ENCODE assay signal across 11 cellular contexts in the genomic region with DNA sequence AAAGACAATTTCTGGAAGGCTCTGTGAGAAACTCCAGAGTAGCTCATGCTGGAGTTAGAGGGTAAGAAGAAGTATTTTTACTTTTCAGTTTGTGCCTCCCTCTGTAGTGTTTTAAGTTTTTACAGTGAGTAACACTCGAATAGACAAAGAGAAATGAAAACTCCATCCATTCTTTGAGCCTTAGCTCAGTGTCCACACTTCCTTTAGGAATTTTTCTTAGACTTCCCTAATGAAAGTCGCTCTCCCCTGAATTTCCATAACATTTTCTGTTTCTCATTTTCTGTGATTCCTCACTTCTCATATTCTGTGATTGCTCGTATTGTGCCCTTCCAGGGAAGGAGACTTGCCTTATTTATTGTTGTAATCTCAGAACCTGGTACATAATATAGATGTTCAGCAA. TPM values are rescaled to one million over a fixed set of nuclear protein-coding genes. Genes with fewer than 3 reads are reported as not detected.
DNase-seq lines count a peak whose midpoint lies in the region; ATAC-seq and TF ChIP-seq lines count a peak whose summit lies in the region.
"Had no signal": no experiment of that assay in that cellular context is flagged by ENCODE, and none has a peak within 500 bp of the region (broad histone marks: within the 10 kb centered on the region; RNA-seq: fewer than 3 reads in every experiment).

No MANE protein-coding gene starts in this region.

- TF ChIP-seq POLR2A in ovary (IDR thresholded peaks at IDR 0.05), result no peak

- peaks cover 20% of the 10 kb centered on the region for H3K4me1 ChIP-seq in foreskin keratinocyte
- peaks cover 7% of the 10 kb centered on the region for H3K4me1 ChIP-seq in ovary (ENCODE audit: insufficient read depth)

- peak overlapping the region; percentile 14 for H3K27ac ChIP-seq in foreskin keratinocyte
- H3K27ac ChIP-seq in ovary, result no peak overlapping the region
- H3K27ac ChIP-seq: vagina had no signal

- H3K27me3 ChIP-seq in foreskin keratinocyte (no peaks in the 10 kb centered on the region), ovary (no peaks in the 10 kb centered on the region)
- H3K27me3 ChIP-seq: vagina had no signal

- H3K9me3 Mint-ChIP-seq in activated CD8-positive, alpha-beta T cell treated with anti-CD3 and anti-CD28 coated beads for 36 hours, result no peaks in the 10 kb centered on the region
- no peaks in the 10 kb centered on the region for H3K9me3 Mint-ChIP-seq in activated CD8-positive, alpha-beta T cell treated with anti-CD3 and anti-CD28 coated beads, Interleukin-2, amount 10 ng/mL, durations not matched to agents 7 days and 5 days (ENCODE audit: insufficient read depth)
- no peaks in the 10 kb centered on the region for H3K9me3 Mint-ChIP-seq in activated B cell treated with CpG ODN at 0.5 μM for 24 hours
- H3K9me3 Mint-ChIP-seq in stimulated activated memory B cell treated with anti-CD40 and anti-IgM and Interleukin-4, amounts not matched to agents 10 μg/mL and 1 μg/mL and 100 μg/mL, for 72 hours, result no peaks in the 10 kb centered on the region

- WGBS in ovary, 3 donors, result 46 to 62% (median 57%) methylated on average over 3 of the region's 3 CpGs

- POLR2A ChIA-PET in activated CD8-positive, alpha-beta T cell treated with anti-CD3 and anti-CD28 coated beads for 36 hours (lab: Charles Lee), result no interaction called here
- POLR2A ChIA-PET in activated CD8-positive, alpha-beta T cell treated with anti-CD3 and anti-CD28 coated beads, Interleukin-2, amount 10 ng/mL, durations not matched to agents 7 days and 5 days (lab: Charles Lee), result interaction anchor here (0.8 kb wide), 1 partner anchor 186 kb away, joined by 3 read pairs; no protein-coding TSS in a partner anchor
- POLR2A ChIA-PET in activated B cell treated with CpG ODN at 0.5 μM for 24 hours (lab: Charles Lee), result no interaction called here

- no peak overlapping the region for H3K27ac Mint-ChIP-seq in activated CD8-positive, alpha-beta T cell treated with anti-CD3 and anti-CD28 coated beads for 36 hours
- no peak overlapping the region for H3K27ac Mint-ChIP-seq in activated CD8-positive, alpha-beta T cell treated with anti-CD3 and anti-CD28 coated beads, Interleukin-2, amount 10 ng/mL, durations not matched to agents 7 days and 5 days
- H3K27ac Mint-ChIP-seq in activated B cell treated with CpG ODN at 0.5 μM for 24 hours, result no peak overlapping the region
- H3K27ac Mint-ChIP-seq in stimulated activated memory B cell treated with anti-CD40 and anti-IgM and Interleukin-4, amounts not matched to agents 10 μg/mL and 1 μg/mL and 100 μg/mL, for 72 hours, result no peak overlapping the region

- no peak for TF ChIP-seq EP300 in ovary (IDR thresholded peaks at IDR 0.05)

- intact Hi-C loops in activated CD8-positive, alpha-beta T cell treated with anti-CD3 and anti-CD28 coated beads for 36 hours (cut with micrococcal nuclease), result no loop called here
- intact Hi-C loops in activated B cell treated with CpG ODN at 0.5 μM for 24 hours (cut with micrococcal nuclease), result loop anchor here (5.0 kb wide), 1 partner anchor 1052 kb away; the partner anchor contains the start of gene EIF3J
- intact Hi-C loops in ovary (cut with DNase I), result loop anchor here in 1 of 4 donors (5.0 to 10.0 kb wide), 2 partner anchors 64 to 187 kb away; partner anchors contain the start of gene SLC30A4

- H3K4me3 ChIP-seq in ovary, result no peak overlapping the region

- peaks cover 45% of the 10 kb centered on the region for H3K4me1 Mint-ChIP-seq in activated CD8-positive, alpha-beta T cell treated with anti-CD3 and anti-CD28 coated beads for 36 hours (ENCODE audit: low read depth)
- H3K4me1 Mint-ChIP-seq in activated CD8-positive, alpha-beta T cell treated with anti-CD3 and anti-CD28 coated beads, Interleukin-2, amount 10 ng/mL, durations not matched to agents 7 days and 5 days (ENCODE audit: low read depth), result peaks cover 42% of the 10 kb centered on the region
- peaks cover 53% of the 10 kb centered on the region for H3K4me1 Mint-ChIP-seq in activated B cell treated with CpG ODN at 0.5 μM for 24 hours
- H3K4me1 Mint-ChIP-seq in stimulated activated memory B cell treated with anti-CD40 and anti-IgM and Interleukin-4, amounts not matched to agents 10 μg/mL and 1 μg/mL and 100 μg/mL, for 72 hours, result peaks cover 38% of the 10 kb centered on the region

- no peak for ATAC-seq in activated CD8-positive, alpha-beta T cell treated with anti-CD3 and anti-CD28 coated beads for 36 hours
- ATAC-seq in activated CD8-positive, alpha-beta T cell treated with anti-CD3 and anti-CD28 coated beads, Interleukin-2, amount 10 ng/mL, durations not matched to agents 7 days and 5 days, result no peak
- ATAC-seq in activated B cell treated with CpG ODN at 0.5 μM for 24 hours (ENCODE audit: low read depth) (no peak), foreskin keratinocyte (no peak), HG02642 (IDR thresholded peaks at IDR 0.05; ENCODE audit: poor library complexity, unreplicated experiment) (no peak)
- ATAC-seq in stimulated activated memory B cell treated with anti-CD40 and anti-IgM and Interleukin-4, amounts not matched to agents 10 μg/mL and 1 μg/mL and 100 μg/mL, for 72 hours, result no peak

- no peaks in the 10 kb centered on the region for H3K9me3 ChIP-seq in ovary
- H3K9me3 ChIP-seq: vagina had no signal

- H3K36me3 ChIP-seq in ovary, result no peaks in the 10 kb centered on the region

- no peak for TF ChIP-seq CTCF in activated CD8-positive, alpha-beta T cell treated with anti-CD3 and anti-CD28 coated beads for 36 hours (IDR thresholded peaks at IDR 0.05)
- TF ChIP-seq CTCF in activated B cell treated with CpG ODN at 0.5 μM for 24 hours (IDR thresholded peaks at IDR 0.05) (no peak), foreskin keratinocyte (conservative IDR thresholded peaks at IDR 0.05) (no peak), ovary (IDR thresholded peaks at IDR 0.05) (no peak)

- H3K36me3 Mint-ChIP-seq in activated CD8-positive, alpha-beta T cell treated with anti-CD3 and anti-CD28 coated beads for 36 hours (ENCODE audit: low read depth), result peaks cover 17% of the 10 kb centered on the region
- peaks cover 18% of the 10 kb centered on the region for H3K36me3 Mint-ChIP-seq in activated CD8-positive, alpha-beta T cell treated with anti-CD3 and anti-CD28 coated beads, Interleukin-2, amount 10 ng/mL, durations not matched to agents 7 days and 5 days (ENCODE audit: low read depth)
- peaks cover 28% of the 10 kb centered on the region for H3K36me3 Mint-ChIP-seq in activated B cell treated with CpG ODN at 0.5 μM for 24 hours (ENCODE audit: low read depth)
- H3K36me3 Mint-ChIP-seq in stimulated activated memory B cell treated with anti-CD40 and anti-IgM and Interleukin-4, amounts not matched to agents 10 μg/mL and 1 μg/mL and 100 μg/mL, for 72 hours, result peaks cover 20% of the 10 kb centered on the region

- DNase-seq in activated CD8-positive, alpha-beta T cell treated with anti-CD3 and anti-CD28 coated beads for 36 hours, result no peak
- DNase-seq in activated CD8-positive, alpha-beta T cell treated with anti-CD3 and anti-CD28 coated beads, Interleukin-2, amount 10 ng/mL, durations not matched to agents 7 days and 5 days, result no peak
- DNase-seq in activated B cell treated with CpG ODN at 0.5 μM for 24 hours, result no peak
- DNase-seq in foreskin keratinocyte, result no peak
- DNase-seq in NK-92 (lab: John Stamatoyannopoulos, UW; ENCODE audit: unreplicated experiment), result no peak
- no peak for DNase-seq in ovary
- DNase-seq: activated CD4-positive, alpha-beta T cell treated with anti-CD3 and anti-CD28 coated beads, Interleukin-2, amount 50 U/mL, for 48 hours; NCI-H146 had no signal

- H3K27me3 Mint-ChIP-seq in activated CD8-positive, alpha-beta T cell treated with anti-CD3 and anti-CD28 coated beads for 36 hours, result no peaks in the 10 kb centered on the region
- H3K27me3 Mint-ChIP-seq in activated CD8-positive, alpha-beta T cell treated with anti-CD3 and anti-CD28 coated beads, Interleukin-2, amount 10 ng/mL, durations not matched to agents 7 days and 5 days (ENCODE audit: low read depth), result no peaks in the 10 kb centered on the region
- no peaks in the 10 kb centered on the region for H3K27me3 Mint-ChIP-seq in activated B cell treated with CpG ODN at 0.5 μM for 24 hours
- no peaks in the 10 kb centered on the region for H3K27me3 Mint-ChIP-seq in stimulated activated memory B cell treated with anti-CD40 and anti-IgM and Interleukin-4, amounts not matched to agents 10 μg/mL and 1 μg/mL and 100 μg/mL, for 72 hours

- CTCF ChIA-PET in activated CD8-positive, alpha-beta T cell treated with anti-CD3 and anti-CD28 coated beads for 36 hours (lab: Charles Lee), result interaction anchor here (1.8 to 5.8 kb wide), 4 partner anchors 24 to 188 kb away, joined by 4 to 60 read pairs (median 28); no protein-coding TSS in a partner anchor
- CTCF ChIA-PET in activated CD8-positive, alpha-beta T cell treated with anti-CD3 and anti-CD28 coated beads, Interleukin-2, amount 10 ng/mL, durations not matched to agents 7 days and 5 days (lab: Charles Lee), result interaction anchor here (1.1 to 8.1 kb wide), 5 partner anchors 15 to 159 kb away, joined by 4 to 84 read pairs (median 10); partner anchors contain the start of gene SQOR
- CTCF ChIA-PET in activated B cell treated with CpG ODN at 0.5 μM for 24 hours (lab: Charles Lee), result interaction anchor here (0.8 to 0.9 kb wide), 2 partner anchors 9 to 132 kb away, joined by 3 read pairs; no protein-coding TSS in a partner anchor

- H3K4me3 Mint-ChIP-seq in activated CD8-positive, alpha-beta T cell treated with anti-CD3 and anti-CD28 coated beads for 36 hours, result peak overlapping the region; percentile 99
- H3K4me3 Mint-ChIP-seq in activated CD8-positive, alpha-beta T cell treated with anti-CD3 and anti-CD28 coated beads, Interleukin-2, amount 10 ng/mL, durations not matched to agents 7 days and 5 days, result no peak overlapping the region
- peak overlapping the region; percentile 99 for H3K4me3 Mint-ChIP-seq in activated B cell treated with CpG ODN at 0.5 μM for 24 hours
- H3K4me3 Mint-ChIP-seq in stimulated activated memory B cell treated with anti-CD40 and anti-IgM and Interleukin-4, amounts not matched to agents 10 μg/mL and 1 μg/mL and 100 μg/mL, for 72 hours, result peak overlapping the region; percentile 91

RNA-seq across cellular contexts. Expression of gene BLOC1S6, which starts 2.1 kb away (rescaled TPM):
- 10 to 100 TPM; 43.3 to 46.9 TPM for total RNA-seq in activated CD8-positive, alpha-beta T cell treated with anti-CD3 and anti-CD28 coated beads for 36 hours
- total RNA-seq in activated CD8-positive, alpha-beta T cell treated with anti-CD3 and anti-CD28 coated beads, Interleukin-2, amount 10 ng/mL, durations not matched to agents 7 days and 5 days, result 10 to 100 TPM; 32.9 to 35.2 TPM
- total RNA-seq in activated B cell treated with CpG ODN at 0.5 μM for 24 hours, result 39.4 and 41.2 TPM in 2 replicates
- total RNA-seq in foreskin keratinocyte, result 32.3 and 32.5 TPM in 2 replicates
- 9.5 and 10.9 TPM in 2 replicates for polyA plus RNA-seq in foreskin keratinocyte
- total RNA-seq in ovary, result 10 to 100 TPM; 34.1 to 58.3 (median 46.1) TPM
- 10 to 100 TPM; 28.8 to 32.2 TPM for polyA plus RNA-seq in ovary

RNA-seq across cellular contexts. Expression of gene SQOR, which starts 45.5 kb away (rescaled TPM):
- total RNA-seq in activated CD8-positive, alpha-beta T cell treated with anti-CD3 and anti-CD28 coated beads for 36 hours, result 10 to 100 TPM; 84.3 to 87.3 TPM
- total RNA-seq in activated CD8-positive, alpha-beta T cell treated with anti-CD3 and anti-CD28 coated beads, Interleukin-2, amount 10 ng/mL, durations not matched to agents 7 days and 5 days, result 10 to 100 TPM; 75.8 to 79.6 TPM
- total RNA-seq in activated B cell treated with CpG ODN at 0.5 μM for 24 hours (39.2 and 44.9 TPM in 2 replicates), foreskin keratinocyte (131 and 132 TPM in 2 replicates), ovary (10 to 100 TPM in 5 of 7 donors, 1 to 10 TPM in 2; 5.5 to 28.1 (median 11.3) TPM)
- polyA plus RNA-seq in foreskin keratinocyte (110 and 120 TPM in 2 replicates), ovary (10 to 100 TPM; 11.8 to 35.1 TPM)
